8 cellular contexts compared by ENCODE assay signal in genomic region chr4:140149851-140150635, GRCh38. TPM values are rescaled to one million over a fixed set of nuclear protein-coding genes. Genes with fewer than 3 reads are reported as not detected.
DNase-seq lines count a peak whose midpoint lies in the region; ATAC-seq and TF ChIP-seq lines count a peak whose summit lies in the region.

No MANE protein-coding gene starts in this region.

- peak overlapping the region; percentile 88 for H3K27ac ChIP-seq in A673 (ENCODE audit: low read depth, low read length, poor library complexity, severe bottlenecking)
- peak overlapping the region; percentile 88 for H3K27ac ChIP-seq in duodenal mucosa (ENCODE audit: low read depth, low read length)
- peak overlapping the region; percentile 97 to 99 for H3K27ac ChIP-seq in liver (ENCODE audit: low read depth in 1 of 2, low read length in 2 of 2)

- intact Hi-C loops in A673 (cut with micrococcal nuclease; ENCODE audit: unreplicated experiment): loop anchor here (5.0 kb wide), 2 partner anchors 53 to 138 kb away; no protein-coding TSS in a partner anchor

- H3K9ac ChIP-seq in duodenal mucosa (ENCODE audit: low read depth in 1 of 2, low read length in 2 of 2): peak overlapping the region; percentile 68 to 77
- H3K9ac ChIP-seq in liver (ENCODE audit: low read depth in 1 of 2, low read length in 2 of 2): peak overlapping the region; percentile 67 to 94

- DNase-seq in A673 (ENCODE audit: low spot score) (peak; percentile 61), NCI-H2171 treated with DMSO at 0.1 percent for 48 hours (lab: John Stamatoyannopoulos, UW) (peak; percentile 64)
- DNase-seq in activated CD4-positive, alpha-beta T cell treated with anti-CD3 and anti-CD28 coated beads, Interleukin-2, amount 50 U/mL, for 4 hours: peak; percentile 68 to 69
- peak; percentile 36 to 70 for DNase-seq in stimulated activated CD4-positive, alpha-beta T cell treated with anti-CD3 and anti-CD28 coated beads, Interleukin-4, amount 100 ng/mL, for 4 hours

- no TSS peak for BruUV-seq in A673 (replicated peaks; lab: Mats Ljungman, UMichigan)

- H3K9me3 ChIP-seq in A673 (ENCODE audit: low read depth, low read length, poor library complexity, severe bottlenecking) (no peaks in the 10 kb centered on the region), duodenal mucosa (ENCODE audit: control insufficient read depth in 1 of 2, low read length in 2 of 2) (no peaks in the 10 kb centered on the region), liver (ENCODE audit: control insufficient read depth in 4 of 4, low read length in 3 of 4) (no peaks in the 10 kb centered on the region)

- H3K4me3 ChIP-seq in A673 (ENCODE audit: low read depth, low read length, poor library complexity, severe bottlenecking): peak overlapping the region; percentile 64
- peak overlapping the region; percentile 90 to 97 for H3K4me3 ChIP-seq in duodenal mucosa (ENCODE audit: low read depth in 1 of 2, low read length in 2 of 2)
- H3K4me3 ChIP-seq in liver (ENCODE audit: low read depth in 1 of 3, low read length in 3 of 3): peak overlapping the region; percentile 66 to 84 (median 84)

- WGBS in liver: 1% methylated on average over 20 of the region's 20 CpGs

- TF ChIP-seq CTCF in A673 (conservative IDR thresholded peaks at IDR 0.05; ENCODE audit: low read depth, low read length): no peak
- TF ChIP-seq CTCF in liver (IDR thresholded peaks at IDR 0.05; ENCODE audit: low read depth, low read length, missing input control): peak; percentile 15

- H3K36me3 ChIP-seq in A673 (ENCODE audit: insufficient read depth, low read length, poor library complexity, severe bottlenecking): no peaks in the 10 kb centered on the region
- H3K36me3 ChIP-seq in duodenal mucosa (ENCODE audit: control insufficient read depth in 1 of 2, insufficient read depth in 2 of 2, low read length in 2 of 2): no peaks in the 10 kb centered on the region
- no peaks in the 10 kb centered on the region for H3K36me3 ChIP-seq in liver (ENCODE audit: control insufficient read depth in 4 of 4, insufficient read depth in 3 of 4, low read depth in 1 of 4, low read length in 3 of 4)

- H3K27me3 ChIP-seq in A673 (replicated peaks; ENCODE audit: insufficient read depth, low read depth, low read length, poor library complexity) (no peaks in the 10 kb centered on the region), duodenal mucosa (ENCODE audit: control insufficient read depth in 1 of 2, insufficient read depth in 2 of 2, low read length in 2 of 2) (no peaks in the 10 kb centered on the region), liver (ENCODE audit: control insufficient read depth in 4 of 4, insufficient read depth in 4 of 4, low read length in 3 of 4) (no peaks in the 10 kb centered on the region)

- peak; percentile 27 to 33 for TF ChIP-seq RAD21 in liver (IDR thresholded peaks at IDR 0.05)

- H3K4me1 ChIP-seq in A673 (ENCODE audit: insufficient read depth, low read length, poor library complexity, severe bottlenecking) (peaks cover 6% of the 10 kb centered on the region), duodenal mucosa (ENCODE audit: control insufficient read depth in 1 of 2, insufficient read depth in 2 of 2, low read length in 2 of 2) (peaks cover 3 to 8% of the 10 kb centered on the region in 2 donors), liver (ENCODE audit: control insufficient read depth in 4 of 4, insufficient read depth in 4 of 4, low read length in 3 of 4) (peaks cover 6 to 32% (median 23%) of the 10 kb centered on the region in 4 donors)

- POLR2A ChIA-PET in A673 (lab: Charles Lee; ENCODE audit: low non-redundant PET): no interaction called here

- CTCF ChIA-PET in A673 (lab: Charles Lee): interaction anchor here (1.0 kb wide), 2 partner anchors 98 to 104 kb away, joined by 3 to 4 read pairs; no protein-coding TSS in a partner anchor

- ATAC-seq in GM19395 (IDR thresholded peaks at IDR 0.05; ENCODE audit: unreplicated experiment) (peak; percentile 52), HG03565 (IDR thresholded peaks at IDR 0.05; ENCODE audit: unreplicated experiment) (no peak)

TF ChIP-seq in liver, 16 proteins besides CTCF, POLR2A, EP300 and RAD21:
- peak; percentile 32 to 51 for TF ChIP-seq RXRA (IDR thresholded peaks at IDR 0.05)
- TF ChIP-seq HNF4A (conservative IDR thresholded peaks at IDR 0.05): no peak
- TF ChIP-seq EGR1 (IDR thresholded peaks at IDR 0.05; ENCODE audit: low read depth in 2 of 2): no peak
- peak; percentile 9 for TF ChIP-seq YY1 (IDR thresholded peaks at IDR 0.05)
- peak; percentile 8 for TF ChIP-seq TAF1 (conservative IDR thresholded peaks at IDR 0.05)
- no peak for TF ChIP-seq SP1 (IDR thresholded peaks at IDR 0.05)
- TF ChIP-seq ATF3 (IDR thresholded peaks at IDR 0.05): no peak

RNA-seq across cellular contexts. Expression of gene MAML3, which starts 3.9 kb away (rescaled TPM):
- total RNA-seq in A673 (2021) (3.7 and 4.3 TPM in 2 replicates), liver (1 to 10 TPM; 3.2 to 4.3 TPM)
- polyA plus RNA-seq in liver: 1 to 10 TPM; 1.3 to 2.2 TPM
